Comparison of ENCODE assay signal across 1 cellular context in genomic region chr22:17858033-17858432, GRCh38.
TF ChIP-seq lines count a peak whose summit lies in the region.

No MANE protein-coding gene starts in this region.

TF ChIP-seq in GM23338, 12 proteins besides CTCF, POLR2A, EP300 and RAD21 (continued from another document):
- TF ChIP-seq ZNF462 (CRISPR knock-in tag; IDR thresholded peaks at IDR 0.05) (no peak), ZNF331 (CRISPR knock-in tag; IDR thresholded peaks at IDR 0.05; ENCODE audit: low read depth) (no peak), ZNF114 (CRISPR knock-in tag; IDR thresholded peaks at IDR 0.05) (no peak), EZH2 (IDR thresholded peaks at IDR 0.05; ENCODE audit: low read depth, unreplicated experiment) (no peak), CREB1 (CRISPR knock-in tag; IDR thresholded peaks at IDR 0.05; ENCODE audit: low read depth) (no peak), JUNB (IDR thresholded peaks at IDR 0.05; ENCODE audit: unreplicated experiment) (no peak), ETS1 (IDR thresholded peaks at IDR 0.05) (no peak), REST (IDR thresholded peaks at IDR 0.05; ENCODE audit: unreplicated experiment) (no peak), EZH2phosphoT487 (IDR thresholded peaks at IDR 0.05; ENCODE audit: unreplicated experiment) (no peak)
